In genomic region chr2:144937899-144938298, GRCh38 we compare ENCODE assay signal across 12 cellular contexts.
DNase-seq lines count a peak whose midpoint lies in the region; ATAC-seq and TF ChIP-seq lines count a peak whose summit lies in the region.
"Had no signal": no experiment of that assay in that cellular context is flagged by ENCODE, and none has a peak within 500 bp of the region (broad histone marks: within the 10 kb centered on the region; RNA-seq: fewer than 3 reads in every experiment).

No MANE protein-coding gene starts in this region.

- BruUV-seq in HCT116 (replicated peaks; lab: Mats Ljungman, UMichigan): no TSS peak

- H3K9ac ChIP-seq in HCT116 (ENCODE audit: low read length) (no peak overlapping the region), smooth muscle cell (ENCODE audit: low read depth) (no peak overlapping the region), endodermal cell (ENCODE audit: extremely low read depth, low read length, poor library complexity, severe bottlenecking) (no peak overlapping the region)

- no peaks in the 10 kb centered on the region for H3K27me3 ChIP-seq in HCT116 (ENCODE audit: insufficient read depth, low read length)
- no peaks in the 10 kb centered on the region for H3K27me3 ChIP-seq in smooth muscle cell (ENCODE audit: low read depth)
- no peaks in the 10 kb centered on the region for H3K27me3 ChIP-seq in endodermal cell (ENCODE audit: control insufficient read depth, insufficient read depth, low read length, poor library complexity, severe bottlenecking)

- H3K79me2 ChIP-seq in HCT116 (ENCODE audit: insufficient read depth, low read length): no peaks in the 10 kb centered on the region
- H3K79me2 ChIP-seq in smooth muscle cell (ENCODE audit: low read depth): no peaks in the 10 kb centered on the region

- no peaks in the 10 kb centered on the region for H3K9me3 Mint-ChIP-seq in endodermal cell
- no peaks in the 10 kb centered on the region for H3K9me3 Mint-ChIP-seq in activated naive CD8-positive, alpha-beta T cell treated with anti-CD3 and anti-CD28 coated beads for 36 hours

- no peak for TF ChIP-seq RAD21 in HCT116 (IDR thresholded peaks at IDR 0.05; ENCODE audit: low read depth)

- no peak for TF ChIP-seq CTCF in HCT116 (IDR thresholded peaks at IDR 0.05 in 2 of 3, conservative IDR thresholded peaks at IDR 0.05 in 1 of 3; ENCODE audit: borderline replicate concordance in 1 of 3, insufficient read depth in 1 of 3, low read depth in 2 of 3, low read length in 2 of 3)
- TF ChIP-seq CTCF in smooth muscle cell (IDR thresholded peaks at IDR 0.05; ENCODE audit: borderline replicate concordance, insufficient read depth, poor library complexity, severe bottlenecking): no peak
- no peak for TF ChIP-seq CTCF in endodermal cell (conservative IDR thresholded peaks at IDR 0.05)

- H4K20me1 ChIP-seq in HCT116 (ENCODE audit: insufficient read depth): no peaks in the 10 kb centered on the region
- no peaks in the 10 kb centered on the region for H4K20me1 ChIP-seq in smooth muscle cell (ENCODE audit: low read depth)

- RAD21 ChIA-PET in HCT116 (lab: Charles Lee; ENCODE audit: low non-redundant PET in 1 of 2, low total read pairs in 2 of 2, uncharacterized antibody in 2 of 2, unreplicated experiment in 2 of 2): no interaction called here

- peaks cover 15% of the 10 kb centered on the region for H3F3A ChIP-seq in smooth muscle cell (ENCODE audit: low read depth)

- H3K4me3 ChIP-seq in HCT116 (replicated peaks in 1 of 2; ENCODE audit: low read depth in 1 of 2, low read length in 2 of 2) (no peak overlapping the region), smooth muscle cell (peak overlapping the region; percentile 12), endodermal cell (ENCODE audit: low read length) (no peak overlapping the region)
- H3K4me3 ChIP-seq: GM12878 had no signal

- POLR2A ChIA-PET in HCT116 (lab: Charles Lee): no interaction called here

- no peaks in the 10 kb centered on the region for H3K9me2 ChIP-seq in HCT116 (ENCODE audit: insufficient read depth)

- H3K9me3 ChIP-seq in HCT116 (ENCODE audit: control insufficient read depth in 1 of 2, insufficient read depth in 1 of 2, low read depth in 1 of 2, low read length in 2 of 2): no peaks in the 10 kb centered on the region
- no peaks in the 10 kb centered on the region for H3K9me3 ChIP-seq in smooth muscle cell (replicated peaks; ENCODE audit: low read depth)
- H3K9me3 ChIP-seq in endodermal cell (ENCODE audit: control insufficient read depth, low read length): no peaks in the 10 kb centered on the region

- DNase-seq in HCT116 (ENCODE audit: low read depth, low spot score): no peak
- no peak for DNase-seq in caudate nucleus (lab: John Stamatoyannopoulos, UW)
- DNase-seq in left kidney (ENCODE audit: low read depth, low spot score): peak; percentile 35
- DNase-seq in smooth muscle cell (lab: John Stamatoyannopoulos, UW; ENCODE audit: unreplicated experiment): no peak
- DNase-seq in left colon: no peak
- no peak for DNase-seq in endodermal cell
- no peak for DNase-seq in NCI-H1105 treated with DMSO at 0.1 percent for 48 hours (lab: John Stamatoyannopoulos, UW)
- no peak for DNase-seq in activated naive CD8-positive, alpha-beta T cell treated with anti-CD3 and anti-CD28 coated beads for 36 hours
- DNase-seq: activated CD4-positive, alpha-beta T cell treated with anti-CD3 and anti-CD28 coated beads, Interleukin-2, amount 50 U/mL, for 1 hour had no signal

- H3K27me3 Mint-ChIP-seq in endodermal cell (ENCODE audit: insufficient read depth): no peaks in the 10 kb centered on the region
- H3K27me3 Mint-ChIP-seq in activated naive CD8-positive, alpha-beta T cell treated with anti-CD3 and anti-CD28 coated beads for 36 hours: peaks cover 4% of the 10 kb centered on the region

- WGBS in smooth muscle cell (ENCODE audit: low lambda C conversion rate): 51% methylated on average over 5 of the region's 5 CpGs
- whole genome bisulfite sequencing in endodermal cell (ENCODE audit: insufficient coverage in 1 of 2, insufficient read length in 1 of 2), 2 experiments: 80 to 93% methylated on average over 4 to 5 of the region's 5 CpGs

- CTCF ChIA-PET in HCT116 (lab: Charles Lee): no interaction called here

- intact Hi-C loops in HCT116 (cut with micrococcal nuclease): no loop called here
- intact Hi-C loops in left colon (cut with DNase I, micrococcal nuclease): no loop called here

- peak overlapping the region; percentile 52; the same call in 1 of the 2 replicates for H3K4me2 ChIP-seq in HCT116 (ENCODE audit: low read length)
- H3K4me2 ChIP-seq in smooth muscle cell: peak overlapping the region; percentile 80

- no peaks in the 10 kb centered on the region for H3K36me3 Mint-ChIP-seq in endodermal cell (ENCODE audit: low read depth)
- H3K36me3 Mint-ChIP-seq in activated naive CD8-positive, alpha-beta T cell treated with anti-CD3 and anti-CD28 coated beads for 36 hours: no peaks in the 10 kb centered on the region

- H3K27ac Mint-ChIP-seq in endodermal cell: no peak overlapping the region
- H3K27ac Mint-ChIP-seq in activated naive CD8-positive, alpha-beta T cell treated with anti-CD3 and anti-CD28 coated beads for 36 hours: no peak overlapping the region

- ATAC-seq in HCT116 (no peak), left colon (no peak)
- ATAC-seq: GM12878, Panc1 had no signal

- H3K4me3 Mint-ChIP-seq in endodermal cell: no peak overlapping the region
- no peak overlapping the region for H3K4me3 Mint-ChIP-seq in activated naive CD8-positive, alpha-beta T cell treated with anti-CD3 and anti-CD28 coated beads for 36 hours

- H3K4me1 ChIP-seq in HCT116 (ENCODE audit: control insufficient read depth in 1 of 2, insufficient read depth in 2 of 2, low read length in 2 of 2) (peaks cover 0 to 9% of the 10 kb centered on the region in 2 experiments; a peak in 2 of 4 replicates), smooth muscle cell (ENCODE audit: low read depth) (peaks cover 17% of the 10 kb centered on the region), endodermal cell (ENCODE audit: control insufficient read depth, insufficient read depth, low read length) (no peaks in the 10 kb centered on the region)

- no peak overlapping the region for H3K27ac ChIP-seq in HCT116 (ENCODE audit: low read depth, low read length)
- peak overlapping the region; percentile 41 for H3K27ac ChIP-seq in caudate nucleus (ENCODE audit: low read depth, low read length)
- H3K27ac ChIP-seq in smooth muscle cell (ENCODE audit: low read depth): peak overlapping the region; percentile 70
- no peak overlapping the region for H3K27ac ChIP-seq in endodermal cell (ENCODE audit: low read depth, low read length)
- H3K27ac ChIP-seq: C4-2B had no signal

- TF ChIP-seq POLR2A in HCT116 (IDR thresholded peaks at IDR 0.05; ENCODE audit: borderline replicate concordance, extremely low read depth, insufficient read depth, insufficient read length): no peak

- no peaks in the 10 kb centered on the region for H3K36me3 ChIP-seq in HCT116 (ENCODE audit: control insufficient read depth in 1 of 2, insufficient read depth in 2 of 2, low read length in 2 of 2)
- H3K36me3 ChIP-seq in smooth muscle cell (ENCODE audit: low read depth): no peaks in the 10 kb centered on the region
- H3K36me3 ChIP-seq in endodermal cell (ENCODE audit: control insufficient read depth, insufficient read depth, low read length): no peaks in the 10 kb centered on the region

- H2AFZ ChIP-seq in HCT116 (ENCODE audit: low read depth, low read length, poor library complexity, severe bottlenecking): peak overlapping the region; percentile 20
- H2AFZ ChIP-seq in smooth muscle cell (ENCODE audit: low read depth): peak overlapping the region; percentile 28

- peaks cover 1% of the 10 kb centered on the region for H3K4me1 Mint-ChIP-seq in endodermal cell
- no peaks in the 10 kb centered on the region for H3K4me1 Mint-ChIP-seq in activated naive CD8-positive, alpha-beta T cell treated with anti-CD3 and anti-CD28 coated beads for 36 hours

TF ChIP-seq in HCT116, 20 proteins besides CTCF, POLR2A, EP300 and RAD21 (continues in another document):
- TF ChIP-seq EZH2 (IDR thresholded peaks at IDR 0.05) (no peak), ELF1 (IDR thresholded peaks at IDR 0.05; ENCODE audit: borderline replicate concordance, low read depth) (no peak), CEBPB (IDR thresholded peaks at IDR 0.05; ENCODE audit: low read depth) (no peak), EGR1 (IDR thresholded peaks at IDR 0.05; ENCODE audit: low read depth) (no peak), ZBTB33 (IDR thresholded peaks at IDR 0.05; ENCODE audit: extremely low read depth, insufficient replicate concordance, low read length) (no peak), ZNF274 (IDR thresholded peaks at IDR 0.05; ENCODE audit: low read depth, low read length) (no peak), SRF (IDR thresholded peaks at IDR 0.05; ENCODE audit: low read depth) (no peak), ATF3 (IDR thresholded peaks at IDR 0.05) (no peak), TCF7L2 (IDR thresholded peaks at IDR 0.05; ENCODE audit: borderline replicate concordance, extremely low read depth, insufficient read depth, insufficient read length) (no peak), YY1 (IDR thresholded peaks at IDR 0.05; ENCODE audit: extremely low read depth, insufficient replicate concordance, low read depth, low read length) (no peak), EZH2phosphoT487 (IDR thresholded peaks at IDR 0.05; ENCODE audit: borderline replicate concordance) (no peak)

Comparison
In these comparisons a context has a peak if more than half of its experiments do, and no peak if none do; other contexts are left out.
1. H3K27ac ChIP-seq: peak in caudate nucleus (single experiment) and smooth muscle cell (single experiment); none in HCT116 (single experiment) and endodermal cell (single experiment).